ENCODE assay signal across 16 cellular contexts in genomic region chr3:58564456-58565160, GRCh38. TPM values are rescaled to one million over a fixed set of nuclear protein-coding genes. Genes with fewer than 3 reads are reported as not detected.
A peak's percentile ranks its signal among the peaks of the same experiment; 100 is the strongest.
DNase-seq lines count a peak whose midpoint lies in the region; ATAC-seq and TF ChIP-seq lines count a peak whose summit lies in the region.
"Had no signal": no experiment of that assay in that cellular context is flagged by ENCODE, and none has a peak within 500 bp of the region (broad histone marks: within the 10 kb centered on the region; RNA-seq: fewer than 3 reads in every experiment).

No MANE protein-coding gene starts in this region.

- H2AFZ ChIP-seq in IMR-90 (replicated peaks; ENCODE audit: low read length, poor library complexity) = peak overlapping the region; percentile 18
- H2AFZ ChIP-seq in mesenchymal stem cell (ENCODE audit: low read depth, low read length) = no peak overlapping the region

- peak overlapping the region; percentile 57 for H2AK5ac ChIP-seq in IMR-90 (ENCODE audit: low read depth, low read length)
- peak overlapping the region; percentile 27 for H2AK5ac ChIP-seq in mesenchymal stem cell (ENCODE audit: low read length, severe bottlenecking)

- H3K4me3 Mint-ChIP-seq in activated T-helper 2 cell treated with anti-CD3 and anti-CD28 coated beads, Interferon-gamma antibody, Interleukin-2, Interleukin-4, amounts not matched to agents 10 μg/mL and 5 μg/mL and 100 μg/mL, durations not matched to agents 14 hours and 24 hours and 36 hours (ENCODE audit: low read depth) = no peak overlapping the region
- H3K4me3 Mint-ChIP-seq: CD4-positive, alpha-beta T cell had no signal

- H4K5ac ChIP-seq in IMR-90 (ENCODE audit: low read depth, low read length) = no peak overlapping the region

- no peaks in the 10 kb centered on the region for H3K9me3 Mint-ChIP-seq in activated T-helper 2 cell treated with anti-CD3 and anti-CD28 coated beads, Interferon-gamma antibody, Interleukin-2, Interleukin-4, amounts not matched to agents 10 μg/mL and 5 μg/mL and 100 μg/mL, durations not matched to agents 14 hours and 24 hours and 36 hours
- H3K9me3 Mint-ChIP-seq: CD4-positive, alpha-beta T cell had no signal

- H3K9ac ChIP-seq in IMR-90 (ENCODE audit: low read depth, low read length) (no peak overlapping the region), colonic mucosa (ENCODE audit: low read depth in 2 of 2, low read length in 2 of 2) (no peak overlapping the region), mesenchymal stem cell (ENCODE audit: low read length) (no peak overlapping the region)

- WGBS in IMR-90 (ENCODE audit: extremely low coverage in 2 of 2, insufficient read length in 1 of 2), 2 experiments = 91% methylated on average over 3 of the region's 13 CpGs; no CpG with 5 or more reads in 1 of the 2 experiments
- WGBS in mesenchymal stem cell = 46% methylated on average over 11 of the region's 13 CpGs
- WGBS in adrenal gland, 4 donors = 68 to 77% (median 76%) methylated on average over 12 to 13 of the region's 13 CpGs

- no peak for TF ChIP-seq RAD21 in IMR-90 (IDR thresholded peaks at IDR 0.05; ENCODE audit: low read length)

- H4K20me1 ChIP-seq in IMR-90 (ENCODE audit: insufficient read depth, low read length) = no peaks in the 10 kb centered on the region

- H2BK20ac ChIP-seq in IMR-90 (ENCODE audit: low read depth, low read length) = peak overlapping the region; percentile 79

- POLR2A ChIA-PET in AG04450 (lab: Yijun Ruan, JAX) (no interaction called here), IMR-90 (lab: Charles Lee; ENCODE audit: unreplicated experiment) (no interaction called here)

- H3K27me3 ChIP-seq in AG04450 (ENCODE audit: control insufficient read depth, insufficient read depth, low read length) = no peaks in the 10 kb centered on the region
- H3K27me3 ChIP-seq in IMR-90 (ENCODE audit: control insufficient read depth, insufficient read depth, low read length) = no peaks in the 10 kb centered on the region
- H3K27me3 ChIP-seq in colonic mucosa = no peaks in the 10 kb centered on the region
- no peaks in the 10 kb centered on the region for H3K27me3 ChIP-seq in mesenchymal stem cell (ENCODE audit: control insufficient read depth in 1 of 2, insufficient read depth in 1 of 2, low read length in 2 of 2)
- H3K27me3 ChIP-seq in adrenal gland = no peaks in the 10 kb centered on the region
- H3K27me3 ChIP-seq: gastroesophageal sphincter had no signal

- no peaks in the 10 kb centered on the region for H3K36me3 ChIP-seq in IMR-90 (ENCODE audit: control insufficient read depth, insufficient read depth, low read length)
- no peaks in the 10 kb centered on the region for H3K36me3 ChIP-seq in colonic mucosa
- H3K36me3 ChIP-seq in mesenchymal stem cell (ENCODE audit: control insufficient read depth in 1 of 2, insufficient read depth in 2 of 2, low read depth in 1 of 2, low read length in 2 of 2) = no peaks in the 10 kb centered on the region
- H3K36me3 ChIP-seq in adrenal gland (replicated peaks in 1 of 2) = no peaks in the 10 kb centered on the region

- H3K27me3 Mint-ChIP-seq in activated T-helper 2 cell treated with anti-CD3 and anti-CD28 coated beads, Interferon-gamma antibody, Interleukin-2, Interleukin-4, amounts not matched to agents 10 μg/mL and 5 μg/mL and 100 μg/mL, durations not matched to agents 14 hours and 24 hours and 36 hours (ENCODE audit: low read depth) = peaks cover 6% of the 10 kb centered on the region
- H3K27me3 Mint-ChIP-seq: CD4-positive, alpha-beta T cell had no signal

- in situ Hi-C loops in IMR-90 (cut with MboI; ENCODE audit: low sequenced_read_pairs) = loop anchor here (5.0 to 25.0 kb wide), 2 partner anchors 63 to 423 kb away; no protein-coding TSS in a partner anchor

- H3K9me3 ChIP-seq in AG04450 (ENCODE audit: control insufficient read depth, insufficient read depth, low read length) (peaks cover 3% of the 10 kb centered on the region; the same call in 1 of the 2 replicates), IMR-90 (ENCODE audit: control insufficient read depth, insufficient read depth, low read length) (no peaks in the 10 kb centered on the region), colonic mucosa (no peaks in the 10 kb centered on the region), mesenchymal stem cell (ENCODE audit: control insufficient read depth, low read length) (no peaks in the 10 kb centered on the region), adrenal gland (replicated peaks in 1 of 3) (no peaks in the 10 kb centered on the region)
- H3K9me3 ChIP-seq: gastroesophageal sphincter had no signal

- no TSS peak for BruUV-seq in IMR-90 (replicated peaks; lab: Mats Ljungman, UMichigan)

- H3K79me1 ChIP-seq in IMR-90 (ENCODE audit: low read depth in 1 of 2, low read length in 2 of 2) (no peaks in the 10 kb centered on the region), mesenchymal stem cell (replicated peaks; ENCODE audit: low read length, poor library complexity, severe bottlenecking) (no peaks in the 10 kb centered on the region)

- H3K4me3 ChIP-seq in AG04450 (ENCODE audit: low read depth, low read length) = no peak overlapping the region
- H3K4me3 ChIP-seq in IMR-90 (ENCODE audit: insufficient read depth, low read depth, low read length) = no peak overlapping the region
- H3K4me3 ChIP-seq in colonic mucosa = no peak overlapping the region
- H3K4me3 ChIP-seq in mesenchymal stem cell (ENCODE audit: insufficient read depth in 1 of 2, low read depth in 1 of 2, low read length in 2 of 2) = no peak overlapping the region
- H3K4me3 ChIP-seq in adrenal gland = no peak overlapping the region
- H3K4me3 ChIP-seq: gastroesophageal sphincter had no signal

- TF ChIP-seq CTCF in AG04450 (IDR thresholded peaks at IDR 0.05; ENCODE audit: low read depth, low read length) (no peak), IMR-90 (conservative IDR thresholded peaks at IDR 0.05; ENCODE audit: low read depth, low read length) (no peak), colonic mucosa (IDR thresholded peaks at IDR 0.05) (no peak), adrenal gland (IDR thresholded peaks at IDR 0.05) (no peak)

- peak overlapping the region; percentile 7 for H2AK9ac ChIP-seq in IMR-90 (replicated peaks; ENCODE audit: low read depth, low read length, poor library complexity)

- peak; percentile 11 for DNase-seq in AG04450 (ENCODE audit: low read depth, low spot score)
- DNase-seq in IMR-90 = peak; percentile 77
- DNase-seq in colonic mucosa = peak; percentile 48
- DNase-seq in mesenchymal stem cell = peak; percentile 68
- DNase-seq in adrenal gland = no peak
- DNase-seq in activated T-helper 2 cell treated with anti-CD3 and anti-CD28 coated beads, Interferon-gamma antibody, Interleukin-2, Interleukin-4, amounts not matched to agents 10 μg/mL and 5 μg/mL and 100 μg/mL, durations not matched to agents 14 hours and 24 hours and 36 hours (ENCODE audit: low spot score) = no peak
- no peak for DNase-seq in NCI-H2081 treated with DMSO at 0.1 percent for 48 hours (lab: John Stamatoyannopoulos, UW)
- DNase-seq in middle frontal gyrus (ENCODE audit: extremely low spot score, low spot score) = no peak
- DNase-seq: activated CD4-positive, alpha-beta T cell treated with anti-CD3 and anti-CD28 coated beads, Interleukin-2, amount 50 U/mL, for 48 hours; amniotic stem cell; CD4-positive, alpha-beta T cell; NCI-H1436 treated with DMSO at 0.1 percent for 48 hours; OCI-M1; stimulated activated CD4-positive, alpha-beta T cell treated with anti-CD3 and anti-CD28 coated beads, Interleukin-4, amount 100 ng/mL, for 1 hour; substantia nigra had no signal

- H3K27ac ChIP-seq in AG04450 (ENCODE audit: low read depth, low read length) (peak overlapping the region; percentile 39), IMR-90 (ENCODE audit: insufficient read depth, low read length) (no peak overlapping the region), colonic mucosa (no peak overlapping the region), mesenchymal stem cell (ENCODE audit: low read length, poor library complexity, severe bottlenecking) (no peak overlapping the region), adrenal gland (no peak overlapping the region)
- H3K27ac ChIP-seq: gastroesophageal sphincter had no signal

- H3K23ac ChIP-seq in IMR-90 (ENCODE audit: low read depth, low read length) (no peak overlapping the region), mesenchymal stem cell (ENCODE audit: low read length in 2 of 2) (no peak overlapping the region)

- no peak overlapping the region for H2BK12ac ChIP-seq in mesenchymal stem cell (ENCODE audit: low read length in 2 of 2)

- H3K4me1 ChIP-seq in IMR-90 (ENCODE audit: control insufficient read depth, insufficient read depth, low read length) (peaks cover 4% of the 10 kb centered on the region; the same call in 1 of the 2 replicates), colonic mucosa (no peaks in the 10 kb centered on the region), mesenchymal stem cell (ENCODE audit: control insufficient read depth, insufficient read depth, low read depth, low read length) (peaks cover 10% of the 10 kb centered on the region), adrenal gland (replicated peaks in 1 of 2) (no peaks in the 10 kb centered on the region)

- H2BK15ac ChIP-seq in IMR-90 (ENCODE audit: low read depth, low read length) (peak overlapping the region; percentile 17; the same call in 1 of the 3 replicates), mesenchymal stem cell (ENCODE audit: low read depth, poor library complexity, severe bottlenecking) (no peak overlapping the region)

- H3K14ac ChIP-seq in IMR-90 (replicated peaks; ENCODE audit: low read depth, low read length) = peak overlapping the region; percentile 42; the same call in 1 of the 2 replicates
- H3K14ac ChIP-seq in mesenchymal stem cell (ENCODE audit: low read length in 2 of 2) = no peak overlapping the region

- H3K18ac ChIP-seq in IMR-90 (ENCODE audit: low read depth, low read length) (no peak overlapping the region), mesenchymal stem cell (ENCODE audit: low read depth in 1 of 2, low read length in 2 of 2) (no peak overlapping the region)

- no peak for TF ChIP-seq POLR2A in IMR-90 (IDR thresholded peaks at IDR 0.05; ENCODE audit: low read depth, low read length)
- TF ChIP-seq POLR2A in adrenal gland (IDR thresholded peaks at IDR 0.05) = no peak

- H3K9me1 ChIP-seq in IMR-90 (ENCODE audit: insufficient read depth, low read length) = peaks cover 17% of the 10 kb centered on the region

- H2BK120ac ChIP-seq in IMR-90 (ENCODE audit: low read depth, low read length) = peak overlapping the region; percentile 78
- no peak overlapping the region for H2BK120ac ChIP-seq in mesenchymal stem cell (ENCODE audit: low read depth, low read length)

- ATAC-seq in IMR-90 (ENCODE audit: low read depth) = peak; percentile 28
- ATAC-seq: gastroesophageal sphincter had no signal

- H4K8ac ChIP-seq in IMR-90 (ENCODE audit: low read depth in 2 of 2, low read length in 2 of 2) (peak overlapping the region in 1 of 2 experiments; percentile 53; a peak in 1 of 4 replicates), mesenchymal stem cell (ENCODE audit: low read length) (no peak overlapping the region)

- no peak overlapping the region for H3K27ac Mint-ChIP-seq in activated T-helper 2 cell treated with anti-CD3 and anti-CD28 coated beads, Interferon-gamma antibody, Interleukin-2, Interleukin-4, amounts not matched to agents 10 μg/mL and 5 μg/mL and 100 μg/mL, durations not matched to agents 14 hours and 24 hours and 36 hours
- H3K27ac Mint-ChIP-seq: CD4-positive, alpha-beta T cell had no signal

- H3K4ac ChIP-seq in IMR-90 (ENCODE audit: low read depth, low read length) (peak overlapping the region; percentile 65), mesenchymal stem cell (ENCODE audit: low read depth in 1 of 2, low read length in 2 of 2) (no peak overlapping the region)

- peak overlapping the region; percentile 40; the same call in 1 of the 2 replicates for H3K56ac ChIP-seq in IMR-90 (ENCODE audit: extremely low read depth, insufficient read depth, low read length)

- dilution Hi-C loops in IMR-90 (cut with HindIII; ENCODE audit: low sequenced_read_pairs, unreplicated experiment) = no loop called here

- no peaks in the 10 kb centered on the region for H3K36me3 Mint-ChIP-seq in activated T-helper 2 cell treated with anti-CD3 and anti-CD28 coated beads, Interferon-gamma antibody, Interleukin-2, Interleukin-4, amounts not matched to agents 10 μg/mL and 5 μg/mL and 100 μg/mL, durations not matched to agents 14 hours and 24 hours and 36 hours (ENCODE audit: low read depth)

- H3K4me1 Mint-ChIP-seq in activated T-helper 2 cell treated with anti-CD3 and anti-CD28 coated beads, Interferon-gamma antibody, Interleukin-2, Interleukin-4, amounts not matched to agents 10 μg/mL and 5 μg/mL and 100 μg/mL, durations not matched to agents 14 hours and 24 hours and 36 hours (ENCODE audit: low read depth) = peaks cover 4% of the 10 kb centered on the region

- H2BK5ac ChIP-seq in IMR-90 (ENCODE audit: low read depth, low read length, poor library complexity, severe bottlenecking) (peak overlapping the region; percentile 3), mesenchymal stem cell (ENCODE audit: low read depth, low read length, poor library complexity, severe bottlenecking) (no peak overlapping the region)

- intact Hi-C loops in IMR-90 (cut with micrococcal nuclease) = loop anchor here (5.0 to 10.0 kb wide), 3 partner anchors 258 to 1070 kb away; no protein-coding TSS in a partner anchor
- intact Hi-C loops in colonic mucosa (cut with DNase I) = no loop called here
- intact Hi-C loops in adrenal gland (cut with DNase I) = no loop called here
- intact Hi-C loops in activated T-helper 2 cell treated with anti-CD3 and anti-CD28 coated beads, Interferon-gamma antibody, Interleukin-2, Interleukin-4, amounts not matched to agents 10 μg/mL and 5 μg/mL and 100 μg/mL, durations not matched to agents 14 hours and 24 hours and 36 hours (cut with micrococcal nuclease) = no loop called here

- H4K91ac ChIP-seq in IMR-90 (ENCODE audit: insufficient read depth, low read depth, low read length) (peak overlapping the region; percentile 53), mesenchymal stem cell (ENCODE audit: low read length) (peak overlapping the region; percentile 7)

- CTCF ChIA-PET in AG04450 (lab: Charles Lee) (interaction anchor here (0.6 to 10.7 kb wide), 3 partner anchors 65 to 770 kb away, joined by 3 to 322 read pairs (median 8); no protein-coding TSS in a partner anchor), IMR-90 (lab: Yijun Ruan, JAX) (no interaction called here)

- H3K4me2 ChIP-seq in IMR-90 (ENCODE audit: low read depth, low read length) (no peak overlapping the region), mesenchymal stem cell (ENCODE audit: low read length, poor library complexity, severe bottlenecking) (no peak overlapping the region)

RNA-seq across cellular contexts. Expression of gene FAM107A, which starts 12.6 kb away (rescaled TPM):
- polyA plus RNA-seq in AG04450 (2011; rRNA removed) = 0.02 TPM in 1 of 2 replicates, not detected in the other
- polyA minus RNA-seq in AG04450 (2011; rRNA and poly(A)+ RNA removed) = not detected in 2 replicates
- total RNA-seq in IMR-90 (2012; rRNA removed) = not detected in 2 replicates
- polyA plus RNA-seq in IMR-90 (2012; rRNA removed) = not detected in 2 replicates
- not detected in 2 replicates for polyA plus RNA-seq in IMR-90 (2012; cell fraction: cytosol; rRNA removed)
- 0.05 and 0.07 TPM in 2 replicates for polyA plus RNA-seq in IMR-90 (2012; cell fraction: nucleus; rRNA removed; ENCODE audit: low replicate concordance)
- total RNA-seq in colonic mucosa = 1 to 10 TPM; 2.2 to 5.1 TPM
- polyA plus RNA-seq in mesenchymal stem cell (2013, experiment 1 of 2) = not detected
- polyA plus RNA-seq in mesenchymal stem cell (2013, experiment 2 of 2) = not detected
- 10 to 100 TPM in 1 of 8 donors, 1 to 10 TPM in 7; 3.0 to 11.6 (median 5.8) TPM for total RNA-seq in adrenal gland
- 10 to 100 TPM in 1 of 3 donors, 1 to 10 TPM in 2; 4.9 to 12.5 (median 6.8) TPM for polyA plus RNA-seq in adrenal gland
- total RNA-seq in activated T-helper 2 cell treated with anti-CD3 and anti-CD28 coated beads, Interferon-gamma antibody, Interleukin-2, Interleukin-4, amounts not matched to agents 10 μg/mL and 5 μg/mL and 100 μg/mL, durations not matched to agents 14 hours and 24 hours and 36 hours = not detected in 2 replicates
- total RNA-seq: CD4-positive, alpha-beta T cell had no signal

RNA-seq across cellular contexts. Expression of gene ACOX2, which starts 27.6 kb away (rescaled TPM):
- polyA plus RNA-seq in AG04450 (2011; rRNA removed) = 27.8 and 30.8 TPM in 2 replicates
- polyA minus RNA-seq in AG04450 (2011; rRNA and poly(A)+ RNA removed) = 29.7 and 40.5 TPM in 2 replicates
- total RNA-seq in IMR-90 (2012; rRNA removed) = 15.6 and 17.8 TPM in 2 replicates
- polyA plus RNA-seq in IMR-90 (2012; rRNA removed) = 26.8 and 32.9 TPM in 2 replicates
- polyA plus RNA-seq in IMR-90 (2012; cell fraction: cytosol; rRNA removed) = 17.9 and 19.5 TPM in 2 replicates
- 137 and 183 TPM in 2 replicates for polyA plus RNA-seq in IMR-90 (2012; cell fraction: nucleus; rRNA removed; ENCODE audit: low replicate concordance)
- total RNA-seq in colonic mucosa = 10 to 100 TPM; 14.6 to 22.4 TPM
- 3.2 TPM for polyA plus RNA-seq in mesenchymal stem cell (2013, experiment 1 of 2)
- 3.6 TPM for polyA plus RNA-seq in mesenchymal stem cell (2013, experiment 2 of 2)
- total RNA-seq in adrenal gland = 10 to 100 TPM; 11.3 to 52.4 (median 32.8) TPM
- polyA plus RNA-seq in adrenal gland = 10 to 100 TPM; 24.0 to 65.5 (median 56.4) TPM
- not detected in 2 replicates for total RNA-seq in activated T-helper 2 cell treated with anti-CD3 and anti-CD28 coated beads, Interferon-gamma antibody, Interleukin-2, Interleukin-4, amounts not matched to agents 10 μg/mL and 5 μg/mL and 100 μg/mL, durations not matched to agents 14 hours and 24 hours and 36 hours
- total RNA-seq: CD4-positive, alpha-beta T cell had no signal

Comparison
In these comparisons a context has a peak if more than half of its experiments do, and no peak if none do; other contexts are left out.
1. DNase-seq: peak in AG04450 (single experiment), IMR-90 (single experiment), colonic mucosa (single experiment) and mesenchymal stem cell (single experiment); none in adrenal gland (0 of 7), activated T-helper 2 cell treated with anti-CD3 and anti-CD28 coated beads, Interferon-gamma antibody, Interleukin-2, Interleukin-4, amounts not matched to agents 10 μg/mL and 5 μg/mL and 100 μg/mL, durations not matched to agents 14 hours and 24 hours and 36 hours (single experiment), NCI-H2081 treated with DMSO at 0.1 percent for 48 hours (single experiment) and middle frontal gyrus (single experiment).
2. RNA of gene ACOX2, which starts 27.6 kb away (total RNA-seq): 11.3 to 52.4 TPM in adrenal gland, 14.6 to 22.4 TPM in colonic mucosa and 15.6 to 17.8 TPM in IMR-90; not detected in activated T-helper 2 cell treated with anti-CD3 and anti-CD28 coated beads, Interferon-gamma antibody, Interleukin-2, Interleukin-4, amounts not matched to agents 10 μg/mL and 5 μg/mL and 100 μg/mL, durations not matched to agents 14 hours and 24 hours and 36 hours; every median in the first group is over 10 times any median in the second.